Comparison of ENCODE assay signal across 20 cellular contexts in the genomic region with DNA sequence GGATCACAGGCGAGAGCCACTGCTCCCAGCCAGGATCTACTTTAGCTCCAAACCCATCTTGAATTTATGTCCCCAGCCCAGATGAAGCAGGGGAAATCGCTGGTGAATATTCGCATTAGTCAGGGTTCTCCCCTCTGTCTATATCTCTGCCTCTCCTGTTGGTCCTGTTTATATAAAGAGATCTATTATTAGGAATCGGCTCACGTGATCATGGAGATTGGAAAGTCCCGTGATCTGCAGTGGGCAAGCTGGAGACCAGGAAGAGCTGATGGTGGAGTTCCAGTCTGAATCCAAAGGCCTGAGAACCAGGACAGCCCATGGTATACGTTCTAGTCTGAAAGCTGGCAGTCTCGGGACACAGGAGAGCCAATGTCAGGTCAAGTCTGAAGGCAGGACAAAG.
"Had no signal": no experiment of that assay in that cellular context is flagged by ENCODE, and none has a peak within 500 bp of the region (broad histone marks: within the 10 kb centered on the region; RNA-seq: fewer than 3 reads in every experiment).

No MANE protein-coding gene starts in this region.

- DNase-seq: cortex of kidney; effector CD8-positive, alpha-beta T cell; lower lobe of right lung; naive B cell; occipital lobe; stimulated activated CD4-positive, alpha-beta T cell treated with anti-CD3 and anti-CD28 coated beads, Interleukin-4, amount 100 ng/mL, for 1 hour; stimulated activated CD8-positive, alpha-beta memory T cell treated with anti-CD3 and anti-CD28 coated beads, Interleukin-4, amount 100 ng/mL, for 48 hours; stimulated activated naive CD8-positive, alpha-beta T cell treated with anti-CD3 and anti-CD28 coated beads, Interleukin-15, Interleukin-2, amounts not matched to agents 100 U/mL and 50 U/mL, for 24 hours; thyroid gland had no signal

- H3K4me1 Mint-ChIP-seq: memory B cell; stimulated activated effector memory CD8-positive, alpha-beta T cell treated with anti-CD3 and anti-CD28 coated beads, Interleukin-12 subunit alpha, Interleukin-12 subunit beta, amount 100 ng/mL, for 72 hours had no signal

- H3K4me2 ChIP-seq: smooth muscle cell had no signal

- H3K4me3 Mint-ChIP-seq: memory B cell; naive B cell; nephron; stimulated activated effector memory CD8-positive, alpha-beta T cell treated with anti-CD3 and anti-CD28 coated beads, Interleukin-12 subunit alpha, Interleukin-12 subunit beta, amount 100 ng/mL, for 72 hours; type B pancreatic cell had no signal

- H3K27me3 ChIP-seq: thyroid gland had no signal

- H3K79me2 ChIP-seq: parathyroid adenoma had no signal

- H2AFZ ChIP-seq: parathyroid adenoma had no signal

- H3K27ac Mint-ChIP-seq: memory B cell; nephron; stimulated activated effector memory CD8-positive, alpha-beta T cell treated with anti-CD3 and anti-CD28 coated beads, Interleukin-12 subunit alpha, Interleukin-12 subunit beta, amount 100 ng/mL, for 72 hours; type B pancreatic cell had no signal

- H3K9ac ChIP-seq: parathyroid adenoma had no signal

- H3K9me3 Mint-ChIP-seq: memory B cell; naive B cell; nephron; stimulated activated effector memory CD8-positive, alpha-beta T cell treated with anti-CD3 and anti-CD28 coated beads, Interleukin-12 subunit alpha, Interleukin-12 subunit beta, amount 100 ng/mL, for 72 hours; type B pancreatic cell had no signal

- FAIRE-seq: frontal cortex had no signal

- H3K36me3 Mint-ChIP-seq: memory B cell; naive B cell; stimulated activated effector memory CD8-positive, alpha-beta T cell treated with anti-CD3 and anti-CD28 coated beads, Interleukin-12 subunit alpha, Interleukin-12 subunit beta, amount 100 ng/mL, for 72 hours; type B pancreatic cell had no signal

- H3K9me3 ChIP-seq: lower lobe of right lung, psoas muscle, suprapubic skin, thyroid gland had no signal

- ATAC-seq: left lobe of liver; lower lobe of right lung; psoas muscle; stimulated activated effector memory CD8-positive, alpha-beta T cell treated with anti-CD3 and anti-CD28 coated beads, Interleukin-12 subunit alpha, Interleukin-12 subunit beta, amount 100 ng/mL, for 72 hours; stimulated activated naive CD8-positive, alpha-beta T cell treated with anti-CD3 and anti-CD28 coated beads, Interleukin-15, Interleukin-2, amounts not matched to agents 100 U/mL and 50 U/mL, for 24 hours had no signal

- H3K36me3 ChIP-seq: lower lobe of right lung, suprapubic skin, thyroid gland had no signal

- H3K4me1 ChIP-seq: parathyroid adenoma, psoas muscle had no signal

- H3K27ac ChIP-seq: dorsolateral prefrontal cortex, lower lobe of right lung, parathyroid adenoma, psoas muscle, suprapubic skin, thyroid gland had no signal

- H3K4me3 ChIP-seq: dorsolateral prefrontal cortex, lower lobe of right lung, psoas muscle, smooth muscle cell, suprapubic skin, thyroid gland had no signal
